ENCODE assay signal across 26 cellular contexts in the genomic region with DNA sequence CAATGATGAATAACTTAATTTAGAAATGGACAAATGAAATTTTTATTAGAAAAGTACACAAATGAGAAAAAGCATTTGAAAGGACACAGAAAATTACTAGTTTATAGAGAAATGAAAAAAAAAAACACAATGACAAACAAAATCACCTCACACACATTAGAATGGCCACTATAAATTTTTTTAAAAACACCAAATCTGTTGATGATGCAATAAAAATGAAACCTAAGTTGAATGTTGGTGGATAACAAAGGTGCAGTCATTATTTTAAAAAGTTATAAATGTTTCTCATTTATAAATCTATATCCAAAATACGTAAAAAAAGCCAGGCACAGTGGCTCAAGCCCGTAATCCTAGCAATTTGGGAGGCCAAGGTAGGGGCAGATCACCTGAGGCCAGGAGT. TPM values are rescaled to one million over a fixed set of nuclear protein-coding genes. Genes with fewer than 3 reads are reported as not detected.
DNase-seq lines count a peak whose midpoint lies in the region; ATAC-seq, FAIRE-seq and TF ChIP-seq lines count a peak whose summit lies in the region.
"Had no signal": no experiment of that assay in that cellular context is flagged by ENCODE, and none has a peak within 500 bp of the region (broad histone marks: within the 10 kb centered on the region; RNA-seq: fewer than 3 reads in every experiment).

No MANE protein-coding gene starts in this region.

- intact Hi-C loops in IMR-90 (cut with micrococcal nuclease) = no loop called here
- intact Hi-C loops in K562 (cut with micrococcal nuclease) = no loop called here

- H3K18ac ChIP-seq in IMR-90 (ENCODE audit: low read depth, low read length) = no peak overlapping the region

- H3K9me1 ChIP-seq in IMR-90 (ENCODE audit: insufficient read depth, low read length) (no peaks in the 10 kb centered on the region), K562 (ENCODE audit: control insufficient read depth, insufficient read depth, low read length) (no peaks in the 10 kb centered on the region)

- TF ChIP-seq CTCF in IMR-90 (conservative IDR thresholded peaks at IDR 0.05; ENCODE audit: low read depth, low read length) (no peak), K562 (IDR thresholded peaks at IDR 0.05 in 2 of 3, conservative IDR thresholded peaks at IDR 0.05 in 1 of 3; ENCODE audit: insufficient read depth in 2 of 3, low read depth in 1 of 3, low read length in 3 of 3) (no peak)

- no peak overlapping the region for H3K9ac ChIP-seq in IMR-90 (ENCODE audit: low read depth, low read length)
- H3K9ac ChIP-seq in K562 (ENCODE audit: insufficient read depth in 1 of 2, low read depth in 2 of 2, low read length in 2 of 2) = no peak overlapping the region
- H3K9ac ChIP-seq: BLaER1 had no signal

- CTCF ChIA-PET in IMR-90 (lab: Yijun Ruan, JAX) = no interaction called here
- CTCF ChIA-PET in K562 (lab: Yijun Ruan, JAX; ENCODE audit: low intra/inter-chr PET ratio) = no interaction called here

- POLR2A ChIA-PET in IMR-90 (lab: Charles Lee; ENCODE audit: unreplicated experiment) = no interaction called here
- POLR2A ChIA-PET in K562 (lab: Yijun Ruan, JAX) = no interaction called here

- H4K5ac ChIP-seq in IMR-90 (ENCODE audit: low read depth, low read length) = no peak overlapping the region

- TF ChIP-seq EP300 in K562 (IDR thresholded peaks at IDR 0.05; ENCODE audit: low read length) = no peak

- H3K4me2 ChIP-seq in IMR-90 (ENCODE audit: low read depth, low read length) (no peak overlapping the region), K562 (ENCODE audit: insufficient read depth, low read length) (no peak overlapping the region)
- H3K4me2 ChIP-seq: BLaER1 had no signal

- TF ChIP-seq POLR2A in IMR-90 (IDR thresholded peaks at IDR 0.05; ENCODE audit: low read depth, low read length) (no peak), K562 (conservative IDR thresholded peaks at IDR 0.05) (no peak)

- no peaks in the 10 kb centered on the region for H3K27me3 ChIP-seq in IMR-90 (ENCODE audit: control insufficient read depth, insufficient read depth, low read length)
- H3K27me3 ChIP-seq in K562 (ENCODE audit: control insufficient read depth in 2 of 2, insufficient read depth in 2 of 2, low read length in 2 of 2) = no peaks in the 10 kb centered on the region
- H3K27me3 ChIP-seq: BE2C, BLaER1 had no signal

- BruUV-seq in IMR-90 (replicated peaks; lab: Mats Ljungman, UMichigan) (no TSS peak), K562 (replicated peaks; lab: Mats Ljungman, UMichigan) (no TSS peak)

- H3K79me2 ChIP-seq in K562 (ENCODE audit: control insufficient read depth, insufficient read depth, low read length) = no peaks in the 10 kb centered on the region

- peaks cover 22% of the 10 kb centered on the region for H3K36me3 ChIP-seq in IMR-90 (ENCODE audit: control insufficient read depth, insufficient read depth, low read length)
- peaks cover 21% of the 10 kb centered on the region; the same call in 2 of the 3 replicates for H3K36me3 ChIP-seq in K562 (ENCODE audit: control insufficient read depth, insufficient read depth, low read length)

- H3K27ac ChIP-seq in IMR-90 (ENCODE audit: insufficient read depth, low read length) (no peak overlapping the region), K562 (ENCODE audit: extremely low read depth, low read depth, low read length) (no peak overlapping the region)
- H3K27ac ChIP-seq: BLaER1 had no signal

- FAIRE-seq in TTC549 (lab: Jason Lieb, UNC) = peak; percentile 23
- no peak for FAIRE-seq in K562 (lab: Jason Lieb, UNC)
- peak; percentile 26 for FAIRE-seq in endometrium (lab: Jason Lieb, UNC)
- FAIRE-seq: GM12891, GM19239 had no signal

- no peak overlapping the region for H2AFZ ChIP-seq in IMR-90 (replicated peaks; ENCODE audit: low read length, poor library complexity)
- H2AFZ ChIP-seq in K562 (ENCODE audit: low read depth, low read length) = no peak overlapping the region

- H3K4me1 ChIP-seq in IMR-90 (ENCODE audit: control insufficient read depth, insufficient read depth, low read length) (no peaks in the 10 kb centered on the region), K562 (replicated peaks in 1 of 2; ENCODE audit: control insufficient read depth in 2 of 2, insufficient read depth in 2 of 2, low read length in 2 of 2) (no peaks in the 10 kb centered on the region)
- H3K4me1 ChIP-seq: BE2C, BLaER1 had no signal

- no peak overlapping the region for H2AK9ac ChIP-seq in IMR-90 (replicated peaks; ENCODE audit: low read depth, low read length, poor library complexity)

- H3K23ac ChIP-seq in IMR-90 (ENCODE audit: low read depth, low read length) = no peak overlapping the region

- no peak overlapping the region for H4K8ac ChIP-seq in IMR-90 (ENCODE audit: low read depth in 2 of 2, low read length in 2 of 2)

- H2BK20ac ChIP-seq in IMR-90 (ENCODE audit: low read depth, low read length) = no peak overlapping the region

- H3K56ac ChIP-seq in IMR-90 (ENCODE audit: extremely low read depth, insufficient read depth, low read length) = no peak overlapping the region

- H2AK5ac ChIP-seq in IMR-90 (ENCODE audit: low read depth, low read length) = no peak overlapping the region

- H3K14ac ChIP-seq in IMR-90 (replicated peaks; ENCODE audit: low read depth, low read length) = no peak overlapping the region

- H3K4ac ChIP-seq in IMR-90 (ENCODE audit: low read depth, low read length) = no peak overlapping the region

- H2BK5ac ChIP-seq in IMR-90 (ENCODE audit: low read depth, low read length, poor library complexity, severe bottlenecking) = no peak overlapping the region

- no peaks in the 10 kb centered on the region for H3K79me1 ChIP-seq in IMR-90 (ENCODE audit: low read depth in 1 of 2, low read length in 2 of 2)

- peaks cover 37% of the 10 kb centered on the region for H3K9me3 ChIP-seq in IMR-90 (ENCODE audit: control insufficient read depth, insufficient read depth, low read length)
- 0 out of 2 replicates have a peak, but pooled peaks cover 9% of the 10 kb centered on the region for H3K9me3 ChIP-seq in K562 (replicated peaks; ENCODE audit: control insufficient read depth, insufficient read depth, low read depth, low read length)
- H3K9me3 ChIP-seq: BE2C had no signal

- dilution Hi-C loops in IMR-90 (cut with HindIII; ENCODE audit: low sequenced_read_pairs, unreplicated experiment) = no loop called here

- no peak overlapping the region for H4K91ac ChIP-seq in IMR-90 (ENCODE audit: insufficient read depth, low read depth, low read length)

- ATAC-seq in IMR-90 (ENCODE audit: low read depth) (no peak), K562 (no peak), GM21786 (IDR thresholded peaks at IDR 0.05; ENCODE audit: unreplicated experiment) (no peak), HG03565 (IDR thresholded peaks at IDR 0.05; ENCODE audit: unreplicated experiment) (no peak)

- DNase-seq in IMR-90 (no peak), K562 (ENCODE audit: extremely low read depth in 1 of 4, low spot score in 3 of 4) (no peak), GM03348 (ENCODE audit: low spot score) (no peak)
- DNase-seq in NK-92 treated with Interleukin-12 subunit alpha and Interleukin-12 subunit beta, amount 100 ng/mL, for 24 hours (lab: John Stamatoyannopoulos, UW) = no peak
- DNase-seq: 8988T; ACHN; BE2C; C1 segment of cervical spinal cord; CD4-positive, alpha-beta memory T cell; CD4-positive, CD25-positive, alpha-beta regulatory T cell; CD8-positive, alpha-beta memory T cell; COR-L47; DMS 273 treated with DMSO at 0.1 percent for 48 hours; DMS153; DMS53; DMS79; DND-41; EL; GDM1 had no signal

- no peak overlapping the region for H2BK120ac ChIP-seq in IMR-90 (ENCODE audit: low read depth, low read length)

- H3K4me3 ChIP-seq in IMR-90 (ENCODE audit: insufficient read depth, low read depth, low read length) (no peak overlapping the region), K562 (no peak overlapping the region)
- H3K4me3 ChIP-seq: BLaER1 had no signal

- H2BK15ac ChIP-seq in IMR-90 (ENCODE audit: low read depth, low read length) = no peak overlapping the region

- TF ChIP-seq RAD21 in IMR-90 (IDR thresholded peaks at IDR 0.05; ENCODE audit: low read length) (no peak), K562 (CRISPR knock-in tag; conservative IDR thresholded peaks at IDR 0.05 in 1 of 2, IDR thresholded peaks at IDR 0.05 in 1 of 2) (no peak)

- no CpG with 5 or more reads among the region's 2 CpGs for WGBS in IMR-90 (ENCODE audit: extremely low coverage in 2 of 2, insufficient read length in 1 of 2), 2 experiments
- WGBS in K562 (ENCODE audit: insufficient coverage, low coverage, missing lambda C conversion rate) = 48% methylated on average over 2 of the region's 2 CpGs

- H4K20me1 ChIP-seq in IMR-90 (ENCODE audit: insufficient read depth, low read length) = no peaks in the 10 kb centered on the region
- no peaks in the 10 kb centered on the region for H4K20me1 ChIP-seq in K562 (replicated peaks; ENCODE audit: control insufficient read depth, insufficient read depth, low read length)
- H4K20me1 ChIP-seq: BLaER1 had no signal

- in situ Hi-C loops in IMR-90 (cut with MboI; ENCODE audit: low sequenced_read_pairs) = no loop called here
- in situ Hi-C loops in K562 (cut with MboI) = no loop called here

TF ChIP-seq in IMR-90, 13 proteins besides CTCF, POLR2A, EP300 and RAD21 (continues in another document):
- TF ChIP-seq RFX5 (IDR thresholded peaks at IDR 0.05; ENCODE audit: low read depth, low read length) = no peak

RNA-seq across cellular contexts. Expression of gene ZNF626, which starts 20.8 kb away (rescaled TPM):
- total RNA-seq in IMR-90 (2012; rRNA removed) = 3.2 and 5.3 TPM in 2 replicates
- polyA plus RNA-seq in IMR-90 (2012; rRNA removed) = 0.90 and 1.6 TPM in 2 replicates
- polyA plus RNA-seq in IMR-90 (2012; cell fraction: cytosol; rRNA removed) = 0.19 and 0.34 TPM in 2 replicates
- polyA plus RNA-seq in IMR-90 (2012; cell fraction: nucleus; rRNA removed; ENCODE audit: low replicate concordance) = 0.15 and 1.2 TPM in 2 replicates
- total RNA-seq in K562 (2011; cell fraction: chromatin; rRNA removed; ENCODE audit: low replicate concordance) = 6.3 and 12.8 TPM in 2 replicates
- total RNA-seq in K562 (2011; cell fraction: nucleolus; rRNA removed) = 3.5 and 4.5 TPM in 2 replicates
- 10.3 and 13.1 TPM in 2 replicates for total RNA-seq in K562 (2011; cell fraction: nucleoplasm; rRNA removed)
- 1.6 and 2.9 TPM in 2 replicates for total RNA-seq in K562 (2014; rRNA removed)
- 6.1 and 7.9 TPM in 2 replicates for total RNA-seq in K562 (2014; rRNA removed; fragmentation: Illumina TruSeq; extraction: Trizol)
- 3.5 and 4.0 TPM in 2 replicates for total RNA-seq in K562 (2015; rRNA removed; fragmentation: Illumina TruSeq; extraction: Trizol)
- 3.9 and 4.1 TPM in 2 replicates for total RNA-seq in K562 (2021)
- polyA plus RNA-seq in K562 (2011; rRNA removed) = 1.5 and 7.7 TPM in 2 replicates
- polyA plus RNA-seq in K562 (2011; cell fraction: cytosol; rRNA removed) = 1.4 and 1.5 TPM in 2 replicates
- 0.73 and 2.1 TPM in 2 replicates for polyA plus RNA-seq in K562 (2011; cell fraction: nucleus; rRNA removed)
- polyA plus RNA-seq in K562 (2012) = 1.7 and 3.5 TPM in 2 replicates
- polyA plus RNA-seq in K562 (2014; fragmentation: Illumina TruSeq; extraction: Trizol) = 2.5 and 3.5 TPM in 2 replicates
- 1 to 10 TPM; 4.4 to 5.5 TPM for polyA plus RNA-seq in K562 (2014; fragmentation: Nextera tagmentation; extraction: Ambion mirVana)
- 2.8 and 2.9 TPM in 2 replicates for polyA plus RNA-seq in K562 (2014; rRNA removed)
- 3.1 and 7.7 TPM in 2 replicates for polyA minus RNA-seq in K562 (2011; rRNA and poly(A)+ RNA removed)
- polyA minus RNA-seq in K562 (2011; cell fraction: cytosol; rRNA and poly(A)+ RNA removed) = 2.0 and 5.4 TPM in 2 replicates
- polyA minus RNA-seq in K562 (2011; cell fraction: nucleus; rRNA and poly(A)+ RNA removed) = 1.7 and 2.6 TPM in 2 replicates
